13 cellular contexts compared by ENCODE assay signal in genomic region chr6:37104935-37105781, GRCh38.
DNase-seq lines count a peak whose midpoint lies in the region; ATAC-seq and TF ChIP-seq lines count a peak whose summit lies in the region.
"Had no signal": no experiment of that assay in that cellular context is flagged by ENCODE, and none has a peak within 500 bp of the region (broad histone marks: within the 10 kb centered on the region; RNA-seq: fewer than 3 reads in every experiment).

No MANE protein-coding gene starts in this region.

- no peak overlapping the region for H3K4me3 ChIP-seq in mesodermal cell (ENCODE audit: extremely low read depth, insufficient read depth, low read length, poor library complexity, severe bottlenecking)
- H3K4me3 ChIP-seq in vagina = no peak overlapping the region

- H3K36me3 Mint-ChIP-seq in natural killer cell treated with Interleukin-12 subunit alpha and Interleukin-12 subunit beta and Interleukin-15 and Interleukin-18, amount 100 ng/mL, for 72 hours = peaks cover 4% of the 10 kb centered on the region
- H3K36me3 Mint-ChIP-seq in natural killer cell = no peaks in the 10 kb centered on the region
- H3K36me3 Mint-ChIP-seq: activated naive CD4-positive, alpha-beta T cell treated with anti-CD3 and anti-CD28 coated beads, Interleukin-2, amount 10 ng/mL, durations not matched to agents 7 days and 5 days; CD4-positive, CD25-positive, alpha-beta regulatory T cell had no signal

- TF ChIP-seq POLR2A in vagina (IDR thresholded peaks at IDR 0.05) = no peak

- H3K9me3 ChIP-seq in mesodermal cell (ENCODE audit: control insufficient read depth, low read length) = no peaks in the 10 kb centered on the region
- H3K9me3 ChIP-seq in vagina = no peaks in the 10 kb centered on the region

- peaks cover 2% of the 10 kb centered on the region for H3K9me3 Mint-ChIP-seq in natural killer cell treated with Interleukin-12 subunit alpha and Interleukin-12 subunit beta and Interleukin-15 and Interleukin-18, amount 100 ng/mL, for 72 hours
- no peaks in the 10 kb centered on the region for H3K9me3 Mint-ChIP-seq in natural killer cell
- H3K9me3 Mint-ChIP-seq: activated naive CD4-positive, alpha-beta T cell treated with anti-CD3 and anti-CD28 coated beads, Interleukin-2, amount 10 ng/mL, durations not matched to agents 7 days and 5 days; CD4-positive, CD25-positive, alpha-beta regulatory T cell had no signal

- no peaks in the 10 kb centered on the region for H3K27me3 ChIP-seq in vagina

- peak overlapping the region; percentile 65 for H3K4me3 Mint-ChIP-seq in natural killer cell treated with Interleukin-12 subunit alpha and Interleukin-12 subunit beta and Interleukin-15 and Interleukin-18, amount 100 ng/mL, for 72 hours
- no peak overlapping the region for H3K4me3 Mint-ChIP-seq in natural killer cell
- H3K4me3 Mint-ChIP-seq: activated naive CD4-positive, alpha-beta T cell treated with anti-CD3 and anti-CD28 coated beads, Interleukin-2, amount 10 ng/mL, durations not matched to agents 7 days and 5 days; CD4-positive, CD25-positive, alpha-beta regulatory T cell had no signal

- WGBS in mesodermal cell (ENCODE audit: insufficient coverage in 2 of 2), 2 experiments = 41 to 43% methylated on average over 2 to 4 of the region's 6 CpGs

- intact Hi-C loops in natural killer cell (cut with micrococcal nuclease) (loop anchor here (5.0 kb wide), 1 partner anchor 67 kb away; the partner anchor contains the start of gene PIM1), vagina (cut with DNase I) (no loop called here)

- no peak for DNase-seq in natural killer cell treated with Interleukin-12 subunit alpha and Interleukin-12 subunit beta and Interleukin-15 and Interleukin-18, amount 100 ng/mL, for 72 hours (ENCODE audit: low spot score)
- DNase-seq in natural killer cell (no peak), vagina (ENCODE audit: extremely low spot score in 2 of 2) (no peak), iPS-NIHi11 (ENCODE audit: low spot score) (no peak)
- DNase-seq: activated CD4-positive, alpha-beta T cell treated with anti-CD3 and anti-CD28 coated beads for 48 hours; activated naive CD4-positive, alpha-beta T cell treated with anti-CD3 and anti-CD28 coated beads, Interleukin-2, amount 10 ng/mL, durations not matched to agents 7 days and 5 days; CD4-positive, CD25-positive, alpha-beta regulatory T cell; foreskin melanocyte; KBM-7 had no signal

- peaks cover 35 to 44% of the 10 kb centered on the region in 2 donors for H3K4me1 Mint-ChIP-seq in natural killer cell treated with Interleukin-12 subunit alpha and Interleukin-12 subunit beta and Interleukin-15 and Interleukin-18, amount 100 ng/mL, for 72 hours (ENCODE audit: low read depth in 2 of 2)
- H3K4me1 Mint-ChIP-seq in natural killer cell = peaks cover 22 to 25% of the 10 kb centered on the region in 2 donors

- H3K4me1 ChIP-seq in mesodermal cell (ENCODE audit: control insufficient read depth, insufficient read depth, low read length, poor library complexity, severe bottlenecking) (peaks cover 49% of the 10 kb centered on the region), vagina (peaks cover 38% of the 10 kb centered on the region)

- ATAC-seq in natural killer cell treated with Interleukin-12 subunit alpha and Interleukin-12 subunit beta and Interleukin-15 and Interleukin-18, amount 100 ng/mL, for 72 hours = peak; percentile 58 to 71
- ATAC-seq in natural killer cell = no peak
- no peak for ATAC-seq in HG02759 (IDR thresholded peaks at IDR 0.05; ENCODE audit: unreplicated experiment)
- ATAC-seq in HG02870 (IDR thresholded peaks at IDR 0.05; ENCODE audit: unreplicated experiment) = no peak

- H3K27me3 Mint-ChIP-seq in natural killer cell treated with Interleukin-12 subunit alpha and Interleukin-12 subunit beta and Interleukin-15 and Interleukin-18, amount 100 ng/mL, for 72 hours = no peaks in the 10 kb centered on the region
- no peaks in the 10 kb centered on the region for H3K27me3 Mint-ChIP-seq in natural killer cell (ENCODE audit: low read depth in 2 of 2)
- H3K27me3 Mint-ChIP-seq: activated naive CD4-positive, alpha-beta T cell treated with anti-CD3 and anti-CD28 coated beads, Interleukin-2, amount 10 ng/mL, durations not matched to agents 7 days and 5 days had no signal

- peak overlapping the region; percentile 22 to 29 for H3K27ac Mint-ChIP-seq in natural killer cell treated with Interleukin-12 subunit alpha and Interleukin-12 subunit beta and Interleukin-15 and Interleukin-18, amount 100 ng/mL, for 72 hours
- H3K27ac Mint-ChIP-seq in natural killer cell = peak overlapping the region in 1 of 2 donors; percentile 10
- H3K27ac Mint-ChIP-seq: activated naive CD4-positive, alpha-beta T cell treated with anti-CD3 and anti-CD28 coated beads, Interleukin-2, amount 10 ng/mL, durations not matched to agents 7 days and 5 days had no signal

- TF ChIP-seq CTCF in natural killer cell (IDR thresholded peaks at IDR 0.05) = no peak
- TF ChIP-seq CTCF in VCaP (conservative IDR thresholded peaks at IDR 0.05) = no peak
- no peak for TF ChIP-seq CTCF in vagina (IDR thresholded peaks at IDR 0.05)

- H3K27ac ChIP-seq in VCaP = peak overlapping the region; percentile 99
- peak overlapping the region; percentile 59 for H3K27ac ChIP-seq in mesodermal cell (ENCODE audit: low read depth, low read length, severe bottlenecking)
- peak overlapping the region; percentile 61 for H3K27ac ChIP-seq in vagina

- H3K36me3 ChIP-seq in mesodermal cell (ENCODE audit: control insufficient read depth, insufficient read depth, low read length) (no peaks in the 10 kb centered on the region), vagina (no peaks in the 10 kb centered on the region)

Comparison
In these comparisons a context has a peak if more than half of its experiments do, and no peak if none do; other contexts are left out.
1. ATAC-seq: peak in natural killer cell treated with Interleukin-12 subunit alpha and Interleukin-12 subunit beta and Interleukin-15 and Interleukin-18, amount 100 ng/mL, for 72 hours (2 of 2); none in natural killer cell (0 of 3), HG02759 (single experiment) and HG02870 (single experiment).
2. Peak in every context shown above with its lines, with median percentiles within 50 percentile points of each other: H3K27ac ChIP-seq.